In genomic region chr10:22714524-22715289, GRCh38 we compare ENCODE assay signal across 8 cellular contexts. TPM values are rescaled to one million over a fixed set of nuclear protein-coding genes. Genes with fewer than 3 reads are reported as not detected.
A peak's percentile ranks its signal among the peaks of the same experiment; 100 is the strongest.
DNase-seq lines count a peak whose midpoint lies in the region; ATAC-seq and TF ChIP-seq lines count a peak whose summit lies in the region.

Gene PIP4K2A (minus strand): TSS chr10:22714578. CDS start chr10:22714326, 252 bp downstream.

- H3K36me3 Mint-ChIP-seq in activated CD4-positive, alpha-beta memory T cell treated with anti-CD3 and anti-CD28 coated beads, Interleukin-2, amount 10 ng/mL, durations not matched to agents 7 days and 5 days (ENCODE audit: low read depth): peaks cover 15% of the 10 kb centered on the region

- H3K4me1 ChIP-seq in ectodermal cell (ENCODE audit: control insufficient read depth, insufficient read depth, low read length) (peaks cover 7% of the 10 kb centered on the region), lower lobe of right lung (peaks cover 34% of the 10 kb centered on the region)

- no peaks in the 10 kb centered on the region for H3K27me3 Mint-ChIP-seq in activated CD4-positive, alpha-beta memory T cell treated with anti-CD3 and anti-CD28 coated beads, Interleukin-2, amount 10 ng/mL, durations not matched to agents 7 days and 5 days

- peak within 1 kb of the TSS; percentile 84 for H3K27ac Mint-ChIP-seq in activated CD4-positive, alpha-beta memory T cell treated with anti-CD3 and anti-CD28 coated beads, Interleukin-2, amount 10 ng/mL, durations not matched to agents 7 days and 5 days

- peak within 1 kb of the TSS; percentile 85 for H3K4me3 Mint-ChIP-seq in activated CD4-positive, alpha-beta memory T cell treated with anti-CD3 and anti-CD28 coated beads, Interleukin-2, amount 10 ng/mL, durations not matched to agents 7 days and 5 days

- no peak for TF ChIP-seq CTCF in lower lobe of right lung (IDR thresholded peaks at IDR 0.05)

- peak within 1 kb of the TSS; percentile 91 for H3K4me3 ChIP-seq in ectodermal cell (ENCODE audit: insufficient read depth, low read depth, low read length)
- peak within 1 kb of the TSS; percentile 91 for H3K4me3 ChIP-seq in lower lobe of right lung

- peaks cover 30% of the 10 kb centered on the region for H3K4me1 Mint-ChIP-seq in activated CD4-positive, alpha-beta memory T cell treated with anti-CD3 and anti-CD28 coated beads, Interleukin-2, amount 10 ng/mL, durations not matched to agents 7 days and 5 days

- DNase-seq in SIG-M5 treated with dmso at 0.1 percent for 504 hours (lab: John Stamatoyannopoulos, UW; ENCODE audit: unreplicated experiment) (peak; percentile 39), SIG-M5 (lab: John Stamatoyannopoulos, UW) (no peak), NCI-H2227 treated with DMSO at 0.1 percent for 48 hours (lab: John Stamatoyannopoulos, UW) (peak; percentile 25), lower lobe of right lung (peak; percentile 85)
- peak; percentile 82 for DNase-seq in activated CD4-positive, alpha-beta memory T cell treated with anti-CD3 and anti-CD28 coated beads, Interleukin-2, amount 10 ng/mL, durations not matched to agents 7 days and 5 days
- peak; percentile 70 to 73 for DNase-seq in stimulated activated CD4-positive, alpha-beta T cell treated with anti-CD3 and anti-CD28 coated beads, Interleukin-4, amount 100 ng/mL, for 48 hours (ENCODE audit: low read depth in 2 of 2)

- intact Hi-C loops in lower lobe of right lung (cut with DNase I): no loop called here

- 13 to 14% methylated on average over 75 of the region's 75 CpGs for WGBS in ectodermal cell, 2 experiments

- CTCF ChIA-PET in activated CD4-positive, alpha-beta memory T cell treated with anti-CD3 and anti-CD28 coated beads, Interleukin-2, amount 10 ng/mL, durations not matched to agents 7 days and 5 days (lab: Charles Lee): interaction anchor here (1.0 to 1.7 kb wide), 4 partner anchors 32 to 103 kb away, joined by 3 to 5 read pairs (median 4); no protein-coding TSS in a partner anchor

- no peaks in the 10 kb centered on the region for H3K9me3 Mint-ChIP-seq in activated CD4-positive, alpha-beta memory T cell treated with anti-CD3 and anti-CD28 coated beads, Interleukin-2, amount 10 ng/mL, durations not matched to agents 7 days and 5 days

- H3K27me3 ChIP-seq in ectodermal cell (ENCODE audit: control insufficient read depth, insufficient read depth, low read length, poor library complexity, severe bottlenecking) (peaks cover 15% of the 10 kb centered on the region), lower lobe of right lung (ENCODE audit: low read depth) (no peaks in the 10 kb centered on the region)

- ATAC-seq in HG02852 (IDR thresholded peaks at IDR 0.05; ENCODE audit: unreplicated experiment) (peak; percentile 76), lower lobe of right lung (peak; percentile 89 to 92)

- POLR2A ChIA-PET in activated CD4-positive, alpha-beta memory T cell treated with anti-CD3 and anti-CD28 coated beads, Interleukin-2, amount 10 ng/mL, durations not matched to agents 7 days and 5 days (lab: Charles Lee): interaction anchor here (0.9 to 5.8 kb wide), 19 partner anchors 14 to 712 kb away, joined by 3 to 114 read pairs (median 15); partner anchors contain the start of gene DNAJC1

- H3K27ac ChIP-seq in ectodermal cell (ENCODE audit: insufficient read depth, low read depth, low read length, poor library complexity, severe bottlenecking) (no peak within 1 kb of the TSS), lower lobe of right lung (peak within 1 kb of the TSS; percentile 89)

- H3K36me3 ChIP-seq in ectodermal cell (ENCODE audit: control insufficient read depth, insufficient read depth, low read length) (no peaks in the 10 kb centered on the region), lower lobe of right lung (no peaks in the 10 kb centered on the region)

- H3K9me3 ChIP-seq in ectodermal cell (ENCODE audit: control insufficient read depth, low read length) (no peaks in the 10 kb centered on the region), lower lobe of right lung (no peaks in the 10 kb centered on the region)

RNA-seq across cellular contexts. Expression of gene PIP4K2A, which starts in this region (rescaled TPM):
- total RNA-seq in activated CD4-positive, alpha-beta memory T cell treated with anti-CD3 and anti-CD28 coated beads, Interleukin-2, amount 10 ng/mL, durations not matched to agents 7 days and 5 days: 100 to 1,000 TPM; 126 to 137 TPM
- 31.0 TPM for polyA plus RNA-seq in ectodermal cell (2013, experiment 1 of 4)
- 31.6 TPM for polyA plus RNA-seq in ectodermal cell (2013, experiment 2 of 4)
- polyA plus RNA-seq in ectodermal cell (2013, experiment 3 of 4): 23.1 TPM
- polyA plus RNA-seq in ectodermal cell (2013, experiment 4 of 4): 27.7 TPM
- total RNA-seq in lower lobe of right lung: 67.6 TPM
